Comparison of ENCODE assay signal across 28 cellular contexts in the genomic region with DNA sequence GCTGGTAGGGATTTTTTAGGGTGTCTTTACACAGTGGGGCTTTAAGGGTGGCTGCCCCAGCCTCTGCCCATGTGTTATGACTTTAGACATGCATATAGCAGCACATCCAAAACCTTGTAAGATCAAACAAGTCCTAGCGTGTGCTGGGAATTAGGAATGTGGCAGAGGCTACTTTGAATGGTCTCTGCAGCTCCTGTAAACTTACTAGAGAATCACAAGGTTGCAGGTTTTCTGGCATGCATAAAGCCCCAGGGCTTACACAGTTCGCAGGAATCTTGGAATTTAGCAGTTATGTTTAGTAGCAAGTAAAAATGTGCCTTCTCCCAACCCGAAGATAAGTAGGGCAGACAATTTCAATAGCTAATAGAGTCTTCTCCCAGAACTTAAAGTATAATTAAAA. TPM values are rescaled to one million over a fixed set of nuclear protein-coding genes. Genes with fewer than 3 reads are reported as not detected.
DNase-seq lines count a peak whose midpoint lies in the region; ATAC-seq and TF ChIP-seq lines count a peak whose summit lies in the region.
"Had no signal": no experiment of that assay in that cellular context is flagged by ENCODE, and none has a peak within 500 bp of the region (broad histone marks: within the 10 kb centered on the region; RNA-seq: fewer than 3 reads in every experiment).

No MANE protein-coding gene starts in this region.

- no peak overlapping the region for H3K27ac Mint-ChIP-seq in CD14-positive monocyte
- H3K27ac Mint-ChIP-seq: CD8-positive, alpha-beta memory T cell had no signal

- no peaks in the 10 kb centered on the region for H3K36me3 Mint-ChIP-seq in CD14-positive monocyte
- H3K36me3 Mint-ChIP-seq: CD8-positive, alpha-beta memory T cell had no signal

- ATAC-seq in lower lobe of right lung: no peak
- no peak for ATAC-seq in GM19035 (IDR thresholded peaks at IDR 0.05; ENCODE audit: unreplicated experiment)
- ATAC-seq: HepG2, K562, Right ventricle myocardium inferior had no signal

- no peak overlapping the region for H3K27ac ChIP-seq in lower lobe of right lung
- H3K27ac ChIP-seq: HL-60, SJSA1 had no signal

- H3K36me3 ChIP-seq in adipocyte (ENCODE audit: control insufficient read depth, insufficient read depth, low read length, severe bottlenecking) (no peaks in the 10 kb centered on the region), lower lobe of right lung (no peaks in the 10 kb centered on the region)
- H3K36me3 ChIP-seq: HAP-1, SJSA1 had no signal

- H3K27me3 Mint-ChIP-seq in CD14-positive monocyte (ENCODE audit: low read depth in 3 of 3): peaks cover 0 to 3% (median 0%) of the 10 kb centered on the region in 3 donors

- H3K4me3 ChIP-seq in AG10803 (ENCODE audit: low read length): no peak overlapping the region
- H3K4me3 ChIP-seq in adipocyte (ENCODE audit: low read length): no peak overlapping the region
- H3K4me3 ChIP-seq in epithelial cell of esophagus (ENCODE audit: low read length): no peak overlapping the region
- H3K4me3 ChIP-seq in lower lobe of right lung: no peak overlapping the region
- H3K4me3 ChIP-seq: HAP-1, K562, SJSA1 had no signal

- peaks cover 0 to 9% (median 4%) of the 10 kb centered on the region in 7 donors for H3K9me3 Mint-ChIP-seq in CD14-positive monocyte

- intact Hi-C loops in CD14-positive monocyte (cut with micrococcal nuclease) (no loop called here), lower lobe of right lung (cut with DNase I) (no loop called here)

- H3K4me3 Mint-ChIP-seq in CD14-positive monocyte: no peak overlapping the region
- H3K4me3 Mint-ChIP-seq: CD8-positive, alpha-beta memory T cell had no signal

- H3K9me3 ChIP-seq in adipocyte (ENCODE audit: control insufficient read depth, low read length) (peaks cover 8% of the 10 kb centered on the region), lower lobe of right lung (no peaks in the 10 kb centered on the region)
- H3K9me3 ChIP-seq: HAP-1, SJSA1 had no signal

- no peak overlapping the region for H3K9ac ChIP-seq in adipocyte (ENCODE audit: low read length)

- H3K4me1 ChIP-seq in adipocyte (ENCODE audit: control insufficient read depth, insufficient read depth, low read length): peaks cover 20% of the 10 kb centered on the region
- no peaks in the 10 kb centered on the region for H3K4me1 ChIP-seq in lower lobe of right lung
- H3K4me1 ChIP-seq: HAP-1, SJSA1 had no signal

- DNase-seq in AG10803 (ENCODE audit: low read depth): peak; percentile 3
- DNase-seq in adipocyte (ENCODE audit: low read depth): peak; percentile 68
- DNase-seq in epithelial cell of esophagus (ENCODE audit: low read depth): peak; percentile 39
- peak; percentile 10 for DNase-seq in kidney tubule cell (ENCODE audit: low spot score)
- no peak for DNase-seq in CD14-positive monocyte (ENCODE audit: low spot score)
- no peak for DNase-seq in lower lobe of right lung
- no peak for DNase-seq in NCI-H524 treated with DMSO at 0.1 percent for 48 hours (lab: John Stamatoyannopoulos, UW)
- DNase-seq: 8988T; AML-193; Calu3; CD8-positive, alpha-beta memory T cell; DMS153; GDM1; MM.1S; NCI-H1048; NCI-H1436 treated with DMSO at 0.1 percent for 48 hours; NCI-H1930; NCI-H510A treated with DMSO at 0.1 percent for 48 hours; OCI-M1 had no signal

- H3K27me3 ChIP-seq in adipocyte (replicated peaks; ENCODE audit: control insufficient read depth, insufficient read depth, low read length) (no peaks in the 10 kb centered on the region), lower lobe of right lung (ENCODE audit: low read depth) (no peaks in the 10 kb centered on the region)
- H3K27me3 ChIP-seq: SJSA1 had no signal

- no peaks in the 10 kb centered on the region for H3K4me1 Mint-ChIP-seq in CD14-positive monocyte
- H3K4me1 Mint-ChIP-seq: CD8-positive, alpha-beta memory T cell had no signal

- TF ChIP-seq CTCF in AG10803 (conservative IDR thresholded peaks at IDR 0.05; ENCODE audit: low read length) (no peak), epithelial cell of esophagus (IDR thresholded peaks at IDR 0.05; ENCODE audit: insufficient read depth, low read depth, low read length, missing control alignments) (no peak), CD14-positive monocyte (IDR thresholded peaks at IDR 0.05) (no peak), lower lobe of right lung (IDR thresholded peaks at IDR 0.05) (no peak)

RNA-seq across cellular contexts. Expression of a gene that starts 46.8 kb away (rescaled TPM):
- polyA plus RNA-seq in CD14-positive monocyte: not detected
- 12.8 TPM for total RNA-seq in lower lobe of right lung
- total RNA-seq: Calu3; CD8-positive, alpha-beta memory T cell; HepG2; HT-29; LHCN-M2; SJSA1 had no signal
- polyA plus RNA-seq: CD8-positive, alpha-beta memory T cell; HepG2 had no signal

Comparison
In these comparisons a context has a peak if more than half of its experiments do, and no peak if none do; other contexts are left out.
1. DNase-seq: peak in AG10803 (single experiment), adipocyte (single experiment), epithelial cell of esophagus (single experiment) and kidney tubule cell (single experiment); none in CD14-positive monocyte (single experiment), lower lobe of right lung (single experiment) and NCI-H524 treated with DMSO at 0.1 percent for 48 hours (single experiment).